Comparison of ENCODE assay signal across 9 cellular contexts in the genomic region with DNA sequence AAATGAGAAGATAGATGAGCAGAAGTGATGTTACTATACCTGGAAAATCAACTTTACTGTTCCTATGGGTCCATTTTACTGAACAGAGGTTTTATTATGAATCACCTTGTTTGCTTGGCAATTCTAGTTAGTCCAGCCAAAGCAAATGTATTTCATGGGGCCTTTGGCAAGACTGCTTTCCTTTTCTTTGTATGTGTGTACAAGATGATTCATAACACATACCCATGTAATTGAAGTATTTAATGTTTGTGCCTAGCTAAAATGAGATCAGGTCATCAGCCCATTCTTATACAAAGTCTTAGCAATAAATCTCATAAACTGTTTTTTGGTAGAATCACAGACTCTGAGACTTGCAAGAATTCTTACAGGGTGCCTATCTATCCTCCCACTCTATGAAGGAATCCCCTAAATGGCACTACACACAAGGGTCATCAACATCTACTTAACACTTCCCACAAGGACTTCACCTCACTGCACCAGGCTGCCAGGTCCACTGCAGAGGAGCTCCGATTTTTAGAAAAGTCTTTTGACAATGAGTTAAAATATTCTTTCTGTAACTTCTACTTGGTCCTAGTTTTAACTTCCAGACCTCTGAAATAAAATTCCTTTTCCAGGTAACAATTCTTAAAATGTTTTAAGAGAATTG. TPM values are rescaled to one million over a fixed set of nuclear protein-coding genes. Genes with fewer than 3 reads are reported as not detected.
DNase-seq lines count a peak whose midpoint lies in the region; ATAC-seq, FAIRE-seq and TF ChIP-seq lines count a peak whose summit lies in the region.
"Had no signal": no experiment of that assay in that cellular context is flagged by ENCODE, and none has a peak within 500 bp of the region (broad histone marks: within the 10 kb centered on the region; RNA-seq: fewer than 3 reads in every experiment).

No MANE protein-coding gene starts in this region.

- H3K36me3 ChIP-seq in Panc1 (ENCODE audit: control insufficient read depth, insufficient read depth, low read length), result no peaks in the 10 kb centered on the region

- intact Hi-C loops in Panc1 (cut with micrococcal nuclease; ENCODE audit: unreplicated experiment), result no loop called here

- ATAC-seq in Panc1, result peak; percentile 90
- peak; percentile 91 for ATAC-seq in esophagus mucosa

- TF ChIP-seq POLR2A in GM12892 (IDR thresholded peaks at IDR 0.05; ENCODE audit: low read depth, low read length), result no peak

- no peaks in the 10 kb centered on the region for H3K9me3 ChIP-seq in Panc1 (ENCODE audit: control insufficient read depth, insufficient read depth, low read depth, low read length)

- no peaks in the 10 kb centered on the region for H3K27me3 ChIP-seq in Panc1 (ENCODE audit: control insufficient read depth, insufficient read depth, low read length)

- H3K4me1 ChIP-seq in Panc1 (ENCODE audit: control insufficient read depth, insufficient read depth, low read length), result peaks cover 32% of the 10 kb centered on the region

- peak overlapping the region; percentile 48; the same call in 1 of the 2 replicates for H3K27ac ChIP-seq in Panc1 (ENCODE audit: low read length)

- TF ChIP-seq CTCF in Panc1 (IDR thresholded peaks at IDR 0.05), result no peak

- peak; percentile 14 for DNase-seq in H4 (ENCODE audit: low spot score)
- DNase-seq in Panc1 (ENCODE audit: low read depth, low spot score), result peak; percentile 88
- DNase-seq in skeletal muscle cell (ENCODE audit: low read depth), result peak; percentile 53
- no peak for DNase-seq in GM12892 (ENCODE audit: insufficient read length)
- DNase-seq in NCI-H146 (lab: John Stamatoyannopoulos, UW), result no peak
- no peak for DNase-seq in NK-92 treated with Interleukin-12 subunit alpha and Interleukin-12 subunit beta, amount 100 ng/mL, for 24 hours (lab: John Stamatoyannopoulos, UW)
- no peak for DNase-seq in activated naive CD4-positive, alpha-beta T cell (lab: John Stamatoyannopoulos, UW)
- DNase-seq: small intestine had no signal

- POLR2A ChIA-PET in Panc1 (lab: Charles Lee), result no interaction called here

- no TSS peak for BruUV-seq in Panc1 (replicated peaks; lab: Mats Ljungman, UMichigan)

- H3K4me3 ChIP-seq in Panc1 (ENCODE audit: low read depth in 2 of 2, low read length in 2 of 2) (no peak overlapping the region), skeletal muscle cell (ENCODE audit: low read depth, low read length) (no peak overlapping the region)

- in situ Hi-C loops in Panc1 (cut with HindIII; ENCODE audit: low pct_unique_long_range_greater_than_20kb, low sequenced_read_pairs), result no loop called here

- no peak for FAIRE-seq in GM12892 (lab: Jason Lieb, UNC)
- FAIRE-seq: small intestine had no signal

- CTCF ChIA-PET in Panc1 (lab: Charles Lee), result no interaction called here

RNA-seq across cellular contexts. Expression of a gene that starts 58.5 kb away (rescaled TPM):
- total RNA-seq in H4 (2014; rRNA removed; shearing (Covaris generic)), result 0.27 TPM in 1 of 2 replicates, not detected in the other
- total RNA-seq in Panc1 (2021; ENCODE audit: unreplicated experiment) (6.3 TPM), esophagus mucosa (20.6 TPM)
- 13.1 TPM for polyA plus RNA-seq in Panc1 (2012; ENCODE audit: insufficient read length)
- 0.08 TPM for polyA plus RNA-seq in GM12892 (2012; ENCODE audit: missing spikeins)

Comparison
In these comparisons a context has a peak if more than half of its experiments do, and no peak if none do; other contexts are left out.
1. DNase-seq: peak in H4 (single experiment), Panc1 (single experiment) and skeletal muscle cell (single experiment); none in GM12892 (single experiment), NCI-H146 (single experiment), NK-92 treated with Interleukin-12 subunit alpha and Interleukin-12 subunit beta, amount 100 ng/mL, for 24 hours (single experiment) and activated naive CD4-positive, alpha-beta T cell (0 of 4).